In genomic region chr3:53778154-53778553, GRCh38 we compare ENCODE assay signal across 29 cellular contexts.
"Had no signal": no experiment of that assay in that cellular context is flagged by ENCODE, and none has a peak within 500 bp of the region (broad histone marks: within the 10 kb centered on the region; RNA-seq: fewer than 3 reads in every experiment).

No MANE protein-coding gene starts in this region.

- H3K36me3 Mint-ChIP-seq: activated CD4-positive, alpha-beta memory T cell treated with anti-CD3 and anti-CD28 coated beads for 36 hours; activated naive CD4-positive, alpha-beta T cell treated with anti-CD3 and anti-CD28 coated beads, Interleukin-2, amount 10 ng/mL, durations not matched to agents 7 days and 5 days; activated naive CD4-positive, alpha-beta T cell treated with anti-CD3 and anti-CD28 coated beads, Interleukin-2, amount 50 U/mL, for 72 hours; activated naive CD8-positive, alpha-beta T cell treated with anti-CD3 and anti-CD28 coated beads, Interleukin-2, amount 10 ng/mL, durations not matched to agents 7 days and 5 days had no signal

- H3K27me3 ChIP-seq: brain microvascular endothelial cell, dorsolateral prefrontal cortex, esophagus squamous epithelium, gastroesophageal sphincter had no signal

- H3K4me1 Mint-ChIP-seq: activated CD4-positive, alpha-beta T cell treated with anti-CD3 and anti-CD28 coated beads for 36 hours; activated CD4-positive, alpha-beta T cell treated with anti-CD3 and anti-CD28 coated beads, Interleukin-2, amount 10 ng/mL, durations not matched to agents 24 days and 14 days; activated naive CD4-positive, alpha-beta T cell treated with anti-CD3 and anti-CD28 coated beads, Interleukin-2, amount 10 ng/mL, durations not matched to agents 7 days and 5 days; central memory CD8-positive, alpha-beta T cell had no signal

- H3K4me3 ChIP-seq: coronary artery, dorsolateral prefrontal cortex, esophagus squamous epithelium, gastroesophageal sphincter had no signal

- H3K9me3 ChIP-seq: esophagus squamous epithelium, gastroesophageal sphincter had no signal

- ATAC-seq: activated CD4-positive, alpha-beta T cell treated with anti-CD3 and anti-CD28 coated beads for 36 hours; activated CD8-positive, alpha-beta memory T cell treated with anti-CD3 and anti-CD28 coated beads, Interleukin-2, amount 10 ng/mL, durations not matched to agents 7 days and 5 days; activated CD8-positive, alpha-beta T cell treated with anti-CD3 and anti-CD28 coated beads, Interleukin-2, amount 10 ng/mL, durations not matched to agents 7 days and 5 days; activated naive CD4-positive, alpha-beta T cell treated with anti-CD3 and anti-CD28 coated beads, Interleukin-2, amount 50 U/mL, for 72 hours; activated T-cell treated with anti-CD3 and anti-CD28 coated beads, Interleukin-2, amount 50 U/mL, for 72 hours; effector memory CD8-positive, alpha-beta T cell; gastroesophageal sphincter had no signal

- H3K27me3 Mint-ChIP-seq: activated CD4-positive, alpha-beta memory T cell treated with anti-CD3 and anti-CD28 coated beads for 36 hours; activated T-cell treated with anti-CD3 and anti-CD28 coated beads, Interleukin-2, amount 50 U/mL, for 24 hours had no signal

- H3K36me3 ChIP-seq: brain microvascular endothelial cell, esophagus squamous epithelium, gastroesophageal sphincter had no signal

- H3K4me3 Mint-ChIP-seq: activated CD4-positive, alpha-beta memory T cell treated with anti-CD3 and anti-CD28 coated beads for 36 hours; activated CD4-positive, alpha-beta T cell treated with anti-CD3 and anti-CD28 coated beads for 36 hours; activated CD4-positive, alpha-beta T cell treated with anti-CD3 and anti-CD28 coated beads, Interleukin-2, amount 10 ng/mL, durations not matched to agents 24 days and 14 days; activated CD8-positive, alpha-beta memory T cell treated with anti-CD3 and anti-CD28 coated beads, Interleukin-2, amount 10 ng/mL, durations not matched to agents 7 days and 5 days; activated CD8-positive, alpha-beta T cell treated with anti-CD3 and anti-CD28 coated beads, Interleukin-2, amount 10 ng/mL, durations not matched to agents 7 days and 5 days; activated naive CD4-positive, alpha-beta T cell treated with anti-CD3 and anti-CD28 coated beads, Interleukin-2, amount 10 ng/mL, durations not matched to agents 7 days and 5 days; activated naive CD8-positive, alpha-beta T cell treated with anti-CD3 and anti-CD28 coated beads, Interleukin-2, amount 10 ng/mL, durations not matched to agents 7 days and 5 days; activated T-cell treated with anti-CD3 and anti-CD28 coated beads, Interleukin-2, amount 50 U/mL, for 24 hours; activated T-cell treated with anti-CD3 and anti-CD28 coated beads, Interleukin-2, amount 50 U/mL, for 72 hours; central memory CD8-positive, alpha-beta T cell; dendritic cell treated with granulocyte-macrophage colony-stimulating factor and Interleukin-4, amounts not matched to agents 40 ng/mL and 50 ng/mL, for 4 days; effector memory CD8-positive, alpha-beta T cell had no signal

- DNase-seq: activated CD4-positive, alpha-beta memory T cell treated with anti-CD3 and anti-CD28 coated beads for 36 hours; activated CD4-positive, alpha-beta T cell treated with anti-CD3 and anti-CD28 coated beads for 36 hours; activated CD4-positive, alpha-beta T cell treated with anti-CD3 and anti-CD28 coated beads, Interleukin-2, amount 10 ng/mL, durations not matched to agents 24 days and 14 days; activated CD4-positive, CD25-positive, alpha-beta regulatory T cell; activated CD4-positive, CD25-positive, alpha-beta regulatory T cell treated with anti-CD3 and anti-CD28 coated beads, Interleukin-2, amount 50 U/mL, for 72 hours; activated CD8-positive, alpha-beta memory T cell treated with anti-CD3 and anti-CD28 coated beads, Interleukin-2, amount 10 ng/mL, durations not matched to agents 7 days and 5 days; activated CD8-positive, alpha-beta memory T cell treated with anti-CD3 and anti-CD28 coated beads, Interleukin-2, amount 50 U/mL, for 4 hours; activated CD8-positive, alpha-beta T cell treated with anti-CD3 and anti-CD28 coated beads, Interleukin-2, amount 10 ng/mL, durations not matched to agents 7 days and 5 days; activated gamma-delta T cell; activated naive CD4-positive, alpha-beta T cell; activated naive CD4-positive, alpha-beta T cell treated with anti-CD3 and anti-CD28 coated beads, Interleukin-2, amount 10 ng/mL, durations not matched to agents 7 days and 5 days; activated naive CD8-positive, alpha-beta T cell treated with anti-CD3 and anti-CD28 coated beads, Interleukin-2, amount 10 ng/mL, durations not matched to agents 7 days and 5 days; activated T-cell treated with anti-CD3 and anti-CD28 coated beads, Interleukin-2, amount 50 U/mL, for 24 hours; activated T-cell treated with anti-CD3 and anti-CD28 coated beads, Interleukin-2, amount 50 U/mL, for 72 hours; brain microvascular endothelial cell; dorsolateral prefrontal cortex; effector memory CD8-positive, alpha-beta T cell; esophagus squamous epithelium; foreskin melanocyte had no signal

- H3K27ac ChIP-seq: brain microvascular endothelial cell, coronary artery, dorsolateral prefrontal cortex, epithelial cell of prostate, esophagus squamous epithelium, gastroesophageal sphincter had no signal

- FAIRE-seq: astrocyte, bronchial epithelial cell, endometrium, endothelial cell of umbilical vein had no signal

- H3K9me3 Mint-ChIP-seq: activated CD4-positive, alpha-beta memory T cell treated with anti-CD3 and anti-CD28 coated beads for 36 hours; activated CD4-positive, alpha-beta T cell treated with anti-CD3 and anti-CD28 coated beads, Interleukin-2, amount 10 ng/mL, durations not matched to agents 24 days and 14 days; activated naive CD4-positive, alpha-beta T cell treated with anti-CD3 and anti-CD28 coated beads, Interleukin-2, amount 10 ng/mL, durations not matched to agents 7 days and 5 days; activated naive CD4-positive, alpha-beta T cell treated with anti-CD3 and anti-CD28 coated beads, Interleukin-2, amount 50 U/mL, for 72 hours; activated naive CD8-positive, alpha-beta T cell treated with anti-CD3 and anti-CD28 coated beads, Interleukin-2, amount 10 ng/mL, durations not matched to agents 7 days and 5 days; activated T-cell treated with anti-CD3 and anti-CD28 coated beads, Interleukin-2, amount 50 U/mL, for 24 hours; activated T-cell treated with anti-CD3 and anti-CD28 coated beads, Interleukin-2, amount 50 U/mL, for 72 hours; central memory CD8-positive, alpha-beta T cell; dendritic cell treated with granulocyte-macrophage colony-stimulating factor and Interleukin-4, amounts not matched to agents 40 ng/mL and 50 ng/mL, for 4 days; effector memory CD8-positive, alpha-beta T cell had no signal

- H3K27ac Mint-ChIP-seq: activated CD4-positive, alpha-beta memory T cell treated with anti-CD3 and anti-CD28 coated beads for 36 hours; activated CD4-positive, alpha-beta T cell treated with anti-CD3 and anti-CD28 coated beads for 36 hours; activated CD4-positive, alpha-beta T cell treated with anti-CD3 and anti-CD28 coated beads, Interleukin-2, amount 10 ng/mL, durations not matched to agents 24 days and 14 days; activated CD8-positive, alpha-beta memory T cell treated with anti-CD3 and anti-CD28 coated beads, Interleukin-2, amount 10 ng/mL, durations not matched to agents 7 days and 5 days; activated CD8-positive, alpha-beta T cell treated with anti-CD3 and anti-CD28 coated beads, Interleukin-2, amount 10 ng/mL, durations not matched to agents 7 days and 5 days; activated naive CD4-positive, alpha-beta T cell treated with anti-CD3 and anti-CD28 coated beads, Interleukin-2, amount 10 ng/mL, durations not matched to agents 7 days and 5 days; activated naive CD8-positive, alpha-beta T cell treated with anti-CD3 and anti-CD28 coated beads, Interleukin-2, amount 10 ng/mL, durations not matched to agents 7 days and 5 days; activated T-cell treated with anti-CD3 and anti-CD28 coated beads, Interleukin-2, amount 50 U/mL, for 24 hours; activated T-cell treated with anti-CD3 and anti-CD28 coated beads, Interleukin-2, amount 50 U/mL, for 72 hours; dendritic cell treated with granulocyte-macrophage colony-stimulating factor and Interleukin-4, amounts not matched to agents 40 ng/mL and 50 ng/mL, for 4 days; effector memory CD8-positive, alpha-beta T cell had no signal
